In the genomic region with DNA sequence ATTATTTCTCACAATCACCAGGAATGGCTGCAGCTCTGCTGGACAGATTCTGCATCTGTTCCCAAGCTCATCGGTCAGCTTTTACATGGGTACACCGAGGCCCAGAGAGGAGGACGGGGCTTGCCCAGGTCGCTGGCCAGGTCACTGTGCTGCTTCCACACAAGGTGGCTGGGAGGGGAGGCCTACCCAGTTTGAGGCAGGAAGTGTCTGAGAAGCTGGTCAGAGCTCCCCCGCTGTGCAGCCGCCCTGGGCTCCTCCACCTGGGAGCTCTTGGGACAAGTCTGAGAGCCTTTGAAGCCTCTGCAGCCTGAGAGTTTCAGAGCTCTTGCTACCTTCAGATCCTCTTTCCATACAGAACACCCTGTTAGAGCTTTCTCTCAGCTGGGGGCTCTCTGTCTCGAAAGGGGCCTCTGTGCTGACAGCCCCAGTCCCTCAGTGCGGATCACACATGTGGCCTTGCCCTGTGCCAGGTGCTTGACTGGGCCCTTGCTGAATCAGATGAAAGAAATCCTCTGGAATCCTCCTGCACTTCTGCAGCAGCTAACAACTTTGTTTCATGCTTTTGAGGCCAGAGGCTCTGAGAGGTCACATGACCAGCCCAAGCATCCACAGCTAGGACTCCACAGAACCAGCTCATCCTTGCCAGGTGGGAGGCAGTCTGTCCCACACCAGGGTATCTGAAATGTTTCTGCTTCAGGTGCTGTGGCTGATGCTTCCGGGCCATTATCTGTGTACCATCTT, we compare ENCODE assay signal across 10 cellular contexts.
DNase-seq lines count a peak whose midpoint lies in the region; ATAC-seq, FAIRE-seq and TF ChIP-seq lines count a peak whose summit lies in the region.
"Had no signal": no experiment of that assay in that cellular context is flagged by ENCODE, and none has a peak within 500 bp of the region (broad histone marks: within the 10 kb centered on the region; RNA-seq: fewer than 3 reads in every experiment).

No MANE protein-coding gene starts in this region.

- TF ChIP-seq CTCF in KMS-11 (conservative IDR thresholded peaks at IDR 0.05; ENCODE audit: low read depth, low read length) (no peak), upper lobe of left lung (IDR thresholded peaks at IDR 0.05) (no peak)

- no peak for TF ChIP-seq POLR2A in upper lobe of left lung (IDR thresholded peaks at IDR 0.05)

- no peaks in the 10 kb centered on the region for H4K20me1 ChIP-seq in KMS-11 (ENCODE audit: insufficient read depth)

- peak overlapping the region; percentile 24; the same call in 1 of the 2 replicates for H3K4me2 ChIP-seq in KMS-11

- peak; percentile 27 to 60 (median 32) for DNase-seq in CD4-positive, alpha-beta memory T cell
- DNase-seq in activated naive CD4-positive, alpha-beta T cell treated with anti-CD3 and anti-CD28 coated beads, Interleukin-2, amount 10 ng/mL, durations not matched to agents 7 days and 5 days, result peak; percentile 64
- DNase-seq in naive thymus-derived CD8-positive, alpha-beta T cell, result peak in 3 of 10 donors; percentile 24 to 32 (median 28)
- DNase-seq in small intestine (no peak), upper lobe of left lung (no peak)
- DNase-seq: foreskin melanocyte had no signal

- intact Hi-C loops in CD4-positive, alpha-beta memory T cell (cut with micrococcal nuclease), result no loop called here

- ATAC-seq in naive thymus-derived CD8-positive, alpha-beta T cell, result peak; percentile 50 to 76
- ATAC-seq in GM21529 (IDR thresholded peaks at IDR 0.05; ENCODE audit: unreplicated experiment) (no peak), upper lobe of left lung (ENCODE audit: low FRiP score in 2 of 2) (no peak), HG02759 (IDR thresholded peaks at IDR 0.05; ENCODE audit: unreplicated experiment) (no peak)

- H3K9me3 Mint-ChIP-seq in CD4-positive, alpha-beta memory T cell, result no peaks in the 10 kb centered on the region
- no peaks in the 10 kb centered on the region for H3K9me3 Mint-ChIP-seq in activated naive CD4-positive, alpha-beta T cell treated with anti-CD3 and anti-CD28 coated beads, Interleukin-2, amount 10 ng/mL, durations not matched to agents 7 days and 5 days
- no peaks in the 10 kb centered on the region for H3K9me3 Mint-ChIP-seq in naive thymus-derived CD8-positive, alpha-beta T cell
- H3K9me3 Mint-ChIP-seq: dendritic cell treated with granulocyte-macrophage colony-stimulating factor and Interleukin-4, amounts not matched to agents 40 ng/mL and 50 ng/mL, for 4 days had no signal

- POLR2A ChIA-PET in CD4-positive, alpha-beta memory T cell (lab: Charles Lee; ENCODE audit: partially characterized antibody), result interaction anchor here (1.1 to 2.7 kb wide), 2 partner anchors 17 to 166 kb away, joined by 3 to 8 read pairs; no protein-coding TSS in a partner anchor
- POLR2A ChIA-PET in naive thymus-derived CD8-positive, alpha-beta T cell (lab: Charles Lee), result interaction anchor here (0.6 kb wide), 1 partner anchor 102 kb away, joined by 3 read pairs; no protein-coding TSS in a partner anchor

- no peak for TF ChIP-seq EP300 in upper lobe of left lung (IDR thresholded peaks at IDR 0.05)

- H3K27me3 ChIP-seq in CD4-positive, alpha-beta memory T cell (ENCODE audit: insufficient read depth, low read length), result no peaks in the 10 kb centered on the region
- H3K27me3 ChIP-seq in KMS-11 (ENCODE audit: insufficient read depth, low read depth) (no peaks in the 10 kb centered on the region), small intestine (ENCODE audit: control insufficient read depth in 2 of 2, insufficient read depth in 2 of 2, low read length in 2 of 2) (no peaks in the 10 kb centered on the region), upper lobe of left lung (no peaks in the 10 kb centered on the region)

- peaks cover 19 to 62% (median 38%) of the 10 kb centered on the region in 4 donors for H3K4me1 Mint-ChIP-seq in CD4-positive, alpha-beta memory T cell
- peaks cover 76% of the 10 kb centered on the region for H3K4me1 Mint-ChIP-seq in activated naive CD4-positive, alpha-beta T cell treated with anti-CD3 and anti-CD28 coated beads, Interleukin-2, amount 10 ng/mL, durations not matched to agents 7 days and 5 days
- peaks cover 8 to 37% (median 34%) of the 10 kb centered on the region in 4 donors for H3K4me1 Mint-ChIP-seq in naive thymus-derived CD8-positive, alpha-beta T cell

- H3K27me3 Mint-ChIP-seq in CD4-positive, alpha-beta memory T cell, result no peaks in the 10 kb centered on the region
- no peaks in the 10 kb centered on the region for H3K27me3 Mint-ChIP-seq in activated naive CD4-positive, alpha-beta T cell treated with anti-CD3 and anti-CD28 coated beads, Interleukin-2, amount 10 ng/mL, durations not matched to agents 7 days and 5 days
- H3K27me3 Mint-ChIP-seq in naive thymus-derived CD8-positive, alpha-beta T cell, result no peaks in the 10 kb centered on the region
- H3K27me3 Mint-ChIP-seq: dendritic cell treated with granulocyte-macrophage colony-stimulating factor and Interleukin-4, amounts not matched to agents 40 ng/mL and 50 ng/mL, for 4 days had no signal

- no peaks in the 10 kb centered on the region for H3K36me3 ChIP-seq in CD4-positive, alpha-beta memory T cell (ENCODE audit: insufficient read depth, low read length)
- H3K36me3 ChIP-seq in KMS-11 (ENCODE audit: insufficient read depth), result no peaks in the 10 kb centered on the region
- peaks cover 0 to 4% of the 10 kb centered on the region in 2 donors for H3K36me3 ChIP-seq in small intestine (ENCODE audit: control insufficient read depth in 2 of 2, insufficient read depth in 2 of 2, low read length in 2 of 2)
- peaks cover 0 to 26% (median 3%) of the 10 kb centered on the region in 4 donors for H3K36me3 ChIP-seq in upper lobe of left lung

- H3K27ac ChIP-seq in CD4-positive, alpha-beta memory T cell (ENCODE audit: low read depth, low read length), result peak overlapping the region; percentile 22
- H3K27ac ChIP-seq in KMS-11 (peak overlapping the region; percentile 53), small intestine (ENCODE audit: low read depth in 1 of 2, low read length in 1 of 2) (no peak overlapping the region), upper lobe of left lung (peak overlapping the region in 1 of 4 donors; percentile 24)

- H3K4me3 ChIP-seq in CD4-positive, alpha-beta memory T cell (ENCODE audit: low read length in 2 of 2), result no peak overlapping the region
- H3K4me3 ChIP-seq in KMS-11 (IDR thresholded peaks at IDR 0.05; ENCODE audit: insufficient read depth, low read depth, low read length), result no peak overlapping the region
- no peak overlapping the region for H3K4me3 ChIP-seq in small intestine (ENCODE audit: low read depth in 1 of 2, low read length in 2 of 2)
- H3K4me3 ChIP-seq in upper lobe of left lung, result no peak overlapping the region

- no peak for FAIRE-seq in small intestine (lab: Jason Lieb, UNC)

- H3K79me2 ChIP-seq in KMS-11 (ENCODE audit: insufficient read depth, low read depth), result no peaks in the 10 kb centered on the region

- peaks cover 4 to 6% of the 10 kb centered on the region in 2 donors for H3K36me3 Mint-ChIP-seq in CD4-positive, alpha-beta memory T cell
- peaks cover 16% of the 10 kb centered on the region for H3K36me3 Mint-ChIP-seq in activated naive CD4-positive, alpha-beta T cell treated with anti-CD3 and anti-CD28 coated beads, Interleukin-2, amount 10 ng/mL, durations not matched to agents 7 days and 5 days
- H3K36me3 Mint-ChIP-seq in naive thymus-derived CD8-positive, alpha-beta T cell, result peaks cover 0 to 9% (median 9%) of the 10 kb centered on the region in 3 donors

- H2AFZ ChIP-seq in KMS-11 (ENCODE audit: low read depth), result no peak overlapping the region

- H3K4me1 ChIP-seq in CD4-positive, alpha-beta memory T cell (ENCODE audit: insufficient read depth, low read length), result peaks cover 46% of the 10 kb centered on the region
- peaks cover 36% of the 10 kb centered on the region for H3K4me1 ChIP-seq in KMS-11 (ENCODE audit: low read depth, poor library complexity, severe bottlenecking)
- H3K4me1 ChIP-seq in small intestine (ENCODE audit: control insufficient read depth in 2 of 2, insufficient read depth in 1 of 2, low read depth in 1 of 2, low read length in 1 of 2), result no peaks in the 10 kb centered on the region
- H3K4me1 ChIP-seq in upper lobe of left lung, result peaks cover 0 to 13% (median 5%) of the 10 kb centered on the region in 4 donors

- peak overlapping the region in 6 of 8 donors; percentile 7 to 55 (median 26) for H3K4me3 Mint-ChIP-seq in CD4-positive, alpha-beta memory T cell
- H3K4me3 Mint-ChIP-seq in activated naive CD4-positive, alpha-beta T cell treated with anti-CD3 and anti-CD28 coated beads, Interleukin-2, amount 10 ng/mL, durations not matched to agents 7 days and 5 days, result no peak overlapping the region
- H3K4me3 Mint-ChIP-seq in naive thymus-derived CD8-positive, alpha-beta T cell, result peak overlapping the region in 3 of 10 donors; percentile 13 to 34 (median 28)
- H3K4me3 Mint-ChIP-seq: dendritic cell treated with granulocyte-macrophage colony-stimulating factor and Interleukin-4, amounts not matched to agents 40 ng/mL and 50 ng/mL, for 4 days had no signal

- WGBS in small intestine, 3 donors, result 84 to 96% (median 91%) methylated on average over 9 of the region's 9 CpGs
- 78 to 80% methylated on average over 1 to 9 of the region's 9 CpGs for WGBS in upper lobe of left lung, 2 donors

- CTCF ChIA-PET in CD4-positive, alpha-beta memory T cell (lab: Charles Lee; ENCODE audit: partially characterized antibody), result interaction anchor here (1.0 to 1.5 kb wide), 4 partner anchors 36 to 211 kb away, joined by 4 read pairs; no protein-coding TSS in a partner anchor
- CTCF ChIA-PET in activated naive CD4-positive, alpha-beta T cell treated with anti-CD3 and anti-CD28 coated beads, Interleukin-2, amount 10 ng/mL, durations not matched to agents 7 days and 5 days (lab: Charles Lee), result interaction anchor here (0.6 to 1.4 kb wide), 3 partner anchors 12 to 104 kb away, joined by 3 to 6 read pairs (median 4); no protein-coding TSS in a partner anchor

- peak overlapping the region; percentile 4; the same call in 1 of the 2 replicates for H3K9ac ChIP-seq in KMS-11

- peak overlapping the region; percentile 37 to 85 (median 72) for H3K27ac Mint-ChIP-seq in CD4-positive, alpha-beta memory T cell
- H3K27ac Mint-ChIP-seq in activated naive CD4-positive, alpha-beta T cell treated with anti-CD3 and anti-CD28 coated beads, Interleukin-2, amount 10 ng/mL, durations not matched to agents 7 days and 5 days, result peak overlapping the region; percentile 84
- peak overlapping the region in 7 of 10 donors; percentile 37 to 82 (median 63) for H3K27ac Mint-ChIP-seq in naive thymus-derived CD8-positive, alpha-beta T cell
- H3K27ac Mint-ChIP-seq: dendritic cell treated with granulocyte-macrophage colony-stimulating factor and Interleukin-4, amounts not matched to agents 40 ng/mL and 50 ng/mL, for 4 days had no signal

- H3K9me3 ChIP-seq in CD4-positive, alpha-beta memory T cell (ENCODE audit: control insufficient read depth in 1 of 2, low read length in 2 of 2), result no peaks in the 10 kb centered on the region
- H3K9me3 ChIP-seq in small intestine (ENCODE audit: control insufficient read depth, low read depth) (no peaks in the 10 kb centered on the region), upper lobe of left lung (no peaks in the 10 kb centered on the region)

Comparison
In these comparisons a context has a peak if more than half of its experiments do, and no peak if none do; other contexts are left out.
1. DNase-seq: peak in CD4-positive, alpha-beta memory T cell (5 of 5) and activated naive CD4-positive, alpha-beta T cell treated with anti-CD3 and anti-CD28 coated beads, Interleukin-2, amount 10 ng/mL, durations not matched to agents 7 days and 5 days (single experiment); none in small intestine (single experiment) and upper lobe of left lung (0 of 2).
2. H3K27ac ChIP-seq: peak in CD4-positive, alpha-beta memory T cell (single experiment) and KMS-11 (single experiment); none in small intestine (0 of 2).
3. ATAC-seq: peak in naive thymus-derived CD8-positive, alpha-beta T cell (2 of 2); none in GM21529 (single experiment), upper lobe of left lung (0 of 2) and HG02759 (single experiment).
4. Peak in every context shown above with its lines, with median percentiles within 50 percentile points of each other: H3K27ac Mint-ChIP-seq.